Comparison of ENCODE assay signal across 1 cellular context in genomic region chr2:196902828-196903227, GRCh38.
TF ChIP-seq lines count a peak whose summit lies in the region.

No MANE protein-coding gene starts in this region.

TF ChIP-seq in IMR-90, 13 proteins besides CTCF, POLR2A, EP300 and RAD21:
- TF ChIP-seq FOS (IDR thresholded peaks at IDR 0.05; ENCODE audit: low read depth, low read length) (peak; percentile 17; the same call in 1 of the 2 replicates), CHD1 (IDR thresholded peaks at IDR 0.05; ENCODE audit: low read depth, low read length) (no peak), RFX5 (IDR thresholded peaks at IDR 0.05; ENCODE audit: low read depth, low read length) (no peak), MAZ (IDR thresholded peaks at IDR 0.05; ENCODE audit: borderline replicate concordance, low read depth, low read length) (no peak), MXI1 (IDR thresholded peaks at IDR 0.05; ENCODE audit: borderline replicate concordance, low read depth, low read length) (no peak), RCOR1 (IDR thresholded peaks at IDR 0.05; ENCODE audit: insufficient replicate concordance, low read length) (no peak), CEBPB (IDR thresholded peaks at IDR 0.05; ENCODE audit: low read depth, low read length) (no peak), ELK1 (IDR thresholded peaks at IDR 0.05; ENCODE audit: borderline replicate concordance, low read depth, low read length) (no peak)
